8 cellular contexts compared by ENCODE assay signal in the genomic region with DNA sequence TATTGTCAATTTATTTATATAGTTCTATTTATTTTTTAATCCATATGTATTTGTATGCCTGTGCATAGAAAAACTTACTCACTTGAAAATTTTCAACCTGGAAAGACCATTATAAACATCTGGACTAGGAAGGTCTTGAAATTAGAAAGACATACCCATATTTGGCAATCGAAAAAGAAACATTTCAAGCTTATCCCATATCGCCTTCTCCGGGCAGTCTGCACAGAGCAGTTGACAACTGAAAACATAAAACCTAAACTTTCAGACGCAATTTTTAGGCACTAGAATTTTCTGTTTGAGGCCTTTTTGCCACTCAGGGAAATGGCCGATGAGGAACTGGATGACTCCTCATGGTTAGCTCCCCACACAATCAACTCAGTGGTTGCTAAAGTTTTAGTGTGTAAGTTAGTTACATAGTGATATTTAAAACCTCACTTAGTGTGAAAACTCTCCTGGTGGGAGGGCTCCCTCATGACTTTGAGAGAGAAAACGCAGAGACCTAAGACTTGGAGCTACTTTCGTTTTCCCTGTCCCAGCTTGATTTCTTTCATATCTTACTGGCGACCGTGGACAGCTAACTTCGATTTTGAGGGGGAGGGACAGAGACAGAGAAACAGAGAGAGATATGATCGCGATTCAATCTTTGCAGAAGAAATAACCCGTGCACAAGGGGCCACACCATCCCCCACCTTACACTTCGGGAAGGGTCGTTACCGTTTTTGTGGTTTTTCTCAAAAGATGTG. TPM values are rescaled to one million over a fixed set of nuclear protein-coding genes. Genes with fewer than 3 reads are reported as not detected.
DNase-seq lines count a peak whose midpoint lies in the region; ATAC-seq and TF ChIP-seq lines count a peak whose summit lies in the region.

No MANE protein-coding gene starts in this region.

- intact Hi-C loops in prostate gland (cut with DNase I): no loop called here
- intact Hi-C loops in mucosa of descending colon (cut with DNase I, micrococcal nuclease): loop anchor here in 1 of 2 donors (5.0 kb wide), 1 partner anchor 404 kb away; no protein-coding TSS in a partner anchor
- intact Hi-C loops in cardiac septum (cut with DNase I): loop anchor here (5.0 kb wide), 1 partner anchor 844 kb away; no protein-coding TSS in a partner anchor

- 8% methylated on average over 16 of the region's 16 CpGs for WGBS in prostate gland

- peak overlapping the region; percentile 67 for H3K4me3 ChIP-seq in coronary artery
- H3K4me3 ChIP-seq in prostate gland: peak overlapping the region; percentile 24 to 36
- H3K4me3 ChIP-seq in mucosa of descending colon: no peak overlapping the region

- H3K27me3 ChIP-seq in prostate gland (replicated peaks; ENCODE audit: insufficient read depth): peaks cover 21% of the 10 kb centered on the region

- DNase-seq in EH (ENCODE audit: low read depth) (peak; percentile 51), NCI-H2196 treated with DMSO at 0.1 percent for 48 hours (lab: John Stamatoyannopoulos, UW; ENCODE audit: unreplicated experiment) (peak; percentile 6), coronary artery (ENCODE audit: low spot score) (no peak), prostate gland (ENCODE audit: low spot score) (no peak), mucosa of descending colon (no peak), NCI-H2107 treated with DMSO at 0.1 percent for 48 hours (lab: John Stamatoyannopoulos, UW; ENCODE audit: unreplicated experiment) (no peak), cardiac septum (ENCODE audit: low spot score) (no peak)

- H3K9me3 ChIP-seq in prostate gland (no peaks in the 10 kb centered on the region), mucosa of descending colon (no peaks in the 10 kb centered on the region)

- ATAC-seq in mucosa of descending colon: no peak
- no peak for ATAC-seq in HG03159 (IDR thresholded peaks at IDR 0.05; ENCODE audit: unreplicated experiment)

- H3K27ac ChIP-seq in coronary artery (no peak overlapping the region), prostate gland (peak overlapping the region; percentile 85 to 86)

- TF ChIP-seq CTCF in coronary artery (IDR thresholded peaks at IDR 0.05) (no peak), prostate gland (IDR thresholded peaks at IDR 0.05) (no peak), mucosa of descending colon (IDR thresholded peaks at IDR 0.05) (no peak)

- no peaks in the 10 kb centered on the region for H3K4me1 ChIP-seq in prostate gland (replicated peaks)
- H3K4me1 ChIP-seq in mucosa of descending colon (ENCODE audit: low read depth): peaks cover 24% of the 10 kb centered on the region

- H3K36me3 ChIP-seq in prostate gland: no peaks in the 10 kb centered on the region
- no peaks in the 10 kb centered on the region for H3K36me3 ChIP-seq in mucosa of descending colon (ENCODE audit: low read depth)

- TF ChIP-seq POLR2A in prostate gland (IDR thresholded peaks at IDR 0.05): no peak

RNA-seq across cellular contexts. Expression of a gene that starts 3.2 kb away (rescaled TPM):
- under 1 TPM in 1 of 2 donors, not detected in 1; 0.36 TPM for total RNA-seq in prostate gland
- total RNA-seq in mucosa of descending colon: not detected
- total RNA-seq in cardiac septum: not detected

RNA-seq across cellular contexts. Expression of a gene that starts 3.9 kb away (rescaled TPM):
- 10 to 100 TPM; 10.6 to 11.8 TPM for total RNA-seq in prostate gland
- total RNA-seq in mucosa of descending colon: 1 to 10 TPM in 2 of 3 donors, not detected in 1; 1.1 to 1.5 TPM
- not detected for total RNA-seq in cardiac septum

RNA-seq across cellular contexts. Expression of a gene that starts 10.7 kb away (rescaled TPM):
- 10 to 100 TPM in 1 of 2 donors, 1 to 10 TPM in 1; 8.0 to 14.9 TPM for total RNA-seq in prostate gland
- 1 to 10 TPM; 1.2 to 2.1 (median 2.1) TPM for total RNA-seq in mucosa of descending colon
- total RNA-seq in cardiac septum: not detected

RNA-seq across cellular contexts. Expression of a gene that starts 12.7 kb away (rescaled TPM):
- total RNA-seq in prostate gland (1 to 10 TPM; 1.2 to 1.6 TPM), mucosa of descending colon (under 1 TPM in 1 of 3 donors, not detected in 2; 0.12 TPM), cardiac septum (not detected)

RNA-seq across cellular contexts. Expression of a gene that starts 20.2 kb away (rescaled TPM):
- 10 to 100 TPM; 10.4 to 32.5 TPM for total RNA-seq in prostate gland
- total RNA-seq in mucosa of descending colon: 1 to 10 TPM; 1.8 to 4.1 (median 3.0) TPM
- total RNA-seq in cardiac septum: 0.16 TPM

Comparison
In these comparisons a context has a peak if more than half of its experiments do, and no peak if none do; other contexts are left out.
1. DNase-seq: peak in EH (single experiment) and NCI-H2196 treated with DMSO at 0.1 percent for 48 hours (single experiment); none in coronary artery (single experiment), prostate gland (single experiment), mucosa of descending colon (0 of 3), NCI-H2107 treated with DMSO at 0.1 percent for 48 hours (single experiment) and cardiac septum (single experiment).
2. H3K27ac ChIP-seq: peak in prostate gland (2 of 2); none in coronary artery (0 of 2).
3. RNA of a gene that starts 3.9 kb away (total RNA-seq): 10.6 to 11.8 TPM in prostate gland; 1.1 to 1.5 TPM in mucosa of descending colon and not detected in cardiac septum (single experiment); every median in the first group is over 4 times any median in the second.